ENCODE assay signal across 6 cellular contexts in genomic region chr10:127463548-127463947, GRCh38.
"Had no signal": no experiment of that assay in that cellular context is flagged by ENCODE, and none has a peak within 500 bp of the region (broad histone marks: within the 10 kb centered on the region; RNA-seq: fewer than 3 reads in every experiment).

No MANE protein-coding gene starts in this region.

- H2AFZ ChIP-seq: GM23338 had no signal

- ATAC-seq: GM23338, HCT116 had no signal

- H3K36me3 Mint-ChIP-seq: IgD-negative memory B cell had no signal

- DNase-seq: H9, HFFc6 had no signal

- H3K4me3 Mint-ChIP-seq: GM23338, H9, HFFc6 had no signal

- H3K4me1 Mint-ChIP-seq: GM23338, H9 had no signal

- H3K4me2 ChIP-seq: GM23338 had no signal

- H3K4me3 ChIP-seq: GM23338 had no signal

- H3K27ac ChIP-seq: HL-60 had no signal

- H3K27me3 Mint-ChIP-seq: IgD-negative memory B cell had no signal

- H3K27ac Mint-ChIP-seq: GM23338, HFFc6, IgD-negative memory B cell had no signal
